ENCODE assay signal across 1 cellular context in genomic region chr7:134458806-134459698, GRCh38.
A peak's percentile ranks its signal among the peaks of the same experiment; 100 is the strongest.
TF ChIP-seq lines count a peak whose summit lies in the region.

AKR1B1 (minus strand) TSS chr7:134459100; CDS start chr7:134459062, 38 bp downstream.

TF ChIP-seq in HepG2, 621 proteins besides CTCF, POLR2A, EP300 and RAD21 (continued from another document and continues in another):
- TF ChIP-seq AHDC1 (CRISPR knock-in tag; IDR thresholded peaks at IDR 0.05; ENCODE audit: borderline replicate concordance), result no peak
- TF ChIP-seq FOXM1 (CRISPR knock-in tag; IDR thresholded peaks at IDR 0.05), result no peak
- peak; percentile 69 for TF ChIP-seq TEAD3 (CRISPR knock-in tag; optimal IDR thresholded peaks at IDR 0.05; ENCODE audit: borderline replicate concordance)
- TF ChIP-seq FOXP4 (CRISPR knock-in tag; IDR thresholded peaks at IDR 0.05), result peak; percentile 44; the same call in 1 of the 2 replicates
- TF ChIP-seq KLF16 (CRISPR knock-in tag; IDR thresholded peaks at IDR 0.05), result peak in 1 of 2 experiments; percentile 57; a peak in 1 of 4 replicates
- no peak for TF ChIP-seq FOSL1 (CRISPR knock-in tag; IDR thresholded peaks at IDR 0.05; ENCODE audit: borderline replicate concordance)
- TF ChIP-seq MTF2 (CRISPR knock-in tag; IDR thresholded peaks at IDR 0.05; ENCODE audit: borderline replicate concordance), result no peak
- TF ChIP-seq BCL3 (CRISPR knock-in tag; IDR thresholded peaks at IDR 0.05), result no peak
- TF ChIP-seq ZNF367 (CRISPR knock-in tag; IDR thresholded peaks at IDR 0.05; ENCODE audit: borderline replicate concordance), result peak; percentile 96
- no peak for TF ChIP-seq RBM22 (optimal IDR thresholded peaks at IDR 0.05; ENCODE audit: low read length)
- peak; percentile 71; the same call in 1 of the 2 replicates for TF ChIP-seq ZSCAN5A (CRISPR knock-in tag; IDR thresholded peaks at IDR 0.05; ENCODE audit: borderline replicate concordance)
- no peak for TF ChIP-seq ZNF781 (CRISPR knock-in tag; IDR thresholded peaks at IDR 0.05; ENCODE audit: borderline replicate concordance, not compliant biosample characterization)
- TF ChIP-seq HHEX (CRISPR knock-in tag; IDR thresholded peaks at IDR 0.05), result no peak
- TF ChIP-seq ZNF883 (CRISPR knock-in tag; IDR thresholded peaks at IDR 0.05; ENCODE audit: not compliant biosample characterization), result peak; percentile 78
- TF ChIP-seq ZNF691 (CRISPR knock-in tag; IDR thresholded peaks at IDR 0.05; ENCODE audit: borderline replicate concordance, low read depth), result no peak
- TF ChIP-seq DRAP1 (CRISPR knock-in tag; IDR thresholded peaks at IDR 0.05), result peak; percentile 94
- no peak for TF ChIP-seq FLYWCH1 (CRISPR knock-in tag; IDR thresholded peaks at IDR 0.05)
- no peak for TF ChIP-seq NFIB (CRISPR knock-in tag; IDR thresholded peaks at IDR 0.05; ENCODE audit: borderline replicate concordance)
- TF ChIP-seq MED8 (CRISPR knock-in tag; IDR thresholded peaks at IDR 0.05; ENCODE audit: insufficient replicate concordance), result peak; percentile 18
- no peak; the same call in 1 of the 2 replicates for TF ChIP-seq ZSCAN12 (CRISPR knock-in tag; IDR thresholded peaks at IDR 0.05)
- TF ChIP-seq ZNF121 (CRISPR knock-in tag; IDR thresholded peaks at IDR 0.05), result no peak
- no peak for TF ChIP-seq ZNF766 (CRISPR knock-in tag; IDR thresholded peaks at IDR 0.05; ENCODE audit: borderline replicate concordance)
- peak; percentile 54; the same call in 1 of the 2 replicates for TF ChIP-seq SPEN (CRISPR knock-in tag; IDR thresholded peaks at IDR 0.05; ENCODE audit: low read depth)
- 0 out of 2 replicates have a peak, but pooled peaks have one; percentile 46 for TF ChIP-seq RCOR2 (CRISPR knock-in tag; IDR thresholded peaks at IDR 0.05)
- TF ChIP-seq ISL2 (CRISPR knock-in tag; IDR thresholded peaks at IDR 0.05), result 0 out of 2 replicates have a peak, but pooled peaks have one; percentile 29
- TF ChIP-seq ZNF672 (CRISPR knock-in tag; IDR thresholded peaks at IDR 0.05), result no peak
- peak; percentile 73 for TF ChIP-seq THAP11 (CRISPR knock-in tag; IDR thresholded peaks at IDR 0.05)
- TF ChIP-seq HOXA7 (CRISPR knock-in tag; IDR thresholded peaks at IDR 0.05), result no peak
- peak; percentile 70 for TF ChIP-seq ZNF501 (CRISPR knock-in tag; IDR thresholded peaks at IDR 0.05)
- peak; percentile 87; the same call in 1 of the 2 replicates for TF ChIP-seq ZBTB42 (CRISPR knock-in tag; IDR thresholded peaks at IDR 0.05)
- no peak for TF ChIP-seq SUZ12 (IDR thresholded peaks at IDR 0.05; ENCODE audit: low read depth, low read length)
- 0 out of 2 replicates have a peak, but pooled peaks have one; percentile 59 for TF ChIP-seq ZNF329 (CRISPR knock-in tag; IDR thresholded peaks at IDR 0.05; ENCODE audit: low read depth)
- TF ChIP-seq ZNF275 (CRISPR knock-in tag; IDR thresholded peaks at IDR 0.05; ENCODE audit: borderline replicate concordance), result no peak
- TF ChIP-seq NR2C2 (CRISPR knock-in tag; IDR thresholded peaks at IDR 0.05; ENCODE audit: borderline replicate concordance), result peak; percentile 77; the same call in 1 of the 2 replicates
- TF ChIP-seq ZNF30 (CRISPR knock-in tag; IDR thresholded peaks at IDR 0.05), result no peak
- no peak for TF ChIP-seq MED13 (CRISPR knock-in tag; IDR thresholded peaks at IDR 0.05)
- TF ChIP-seq ZNF589 (CRISPR knock-in tag; conservative IDR thresholded peaks at IDR 0.05), result peak; percentile 82; the same call in 1 of the 2 replicates
- no peak for TF ChIP-seq ZNF207 (IDR thresholded peaks at IDR 0.05; ENCODE audit: borderline replicate concordance)
- no peak for TF ChIP-seq ZNF556 (CRISPR knock-in tag; IDR thresholded peaks at IDR 0.05; ENCODE audit: borderline replicate concordance)
- no peak; the same call in 1 of the 2 replicates for TF ChIP-seq KLF11 (CRISPR knock-in tag; IDR thresholded peaks at IDR 0.05)
- TF ChIP-seq TFE3 (CRISPR knock-in tag; IDR thresholded peaks at IDR 0.05), result no peak
- TF ChIP-seq ZNF776 (CRISPR knock-in tag; IDR thresholded peaks at IDR 0.05), result no peak; the same call in 1 of the 2 replicates
- no peak for TF ChIP-seq ZNF512 (CRISPR knock-in tag; IDR thresholded peaks at IDR 0.05)
- TF ChIP-seq FOXK1 (CRISPR knock-in tag; IDR thresholded peaks at IDR 0.05; ENCODE audit: borderline replicate concordance, low read depth), result peak; percentile 48; the same call in 1 of the 2 replicates
- TF ChIP-seq MIXL1 (CRISPR knock-in tag; IDR thresholded peaks at IDR 0.05), result no peak
- TF ChIP-seq TERF1 (CRISPR knock-in tag; IDR thresholded peaks at IDR 0.05), result no peak
- peak; percentile 49; the same call in 1 of the 2 replicates for TF ChIP-seq NR2F6 (IDR thresholded peaks at IDR 0.05)
- peak; percentile 20; the same call in 1 of the 2 replicates for TF ChIP-seq NR2F6 (CRISPR knock-in tag; IDR thresholded peaks at IDR 0.05)
